ENCODE assay signal across 22 cellular contexts in genomic region chr9:135038826-135039225, GRCh38. TPM values are rescaled to one million over a fixed set of nuclear protein-coding genes. Genes with fewer than 3 reads are reported as not detected.
"Had no signal": no experiment of that assay in that cellular context is flagged by ENCODE, and none has a peak within 500 bp of the region (broad histone marks: within the 10 kb centered on the region; RNA-seq: fewer than 3 reads in every experiment).

No MANE protein-coding gene starts in this region.

- ATAC-seq: activated T-cell treated with anti-CD3 and anti-CD28 coated beads, Interleukin-2, amount 50 U/mL, for 72 hours had no signal

- H3K36me3 Mint-ChIP-seq: activated naive CD4-positive, alpha-beta T cell treated with anti-CD3 and anti-CD28 coated beads, Interleukin-2, amount 10 ng/mL, durations not matched to agents 7 days and 5 days; activated naive CD8-positive, alpha-beta T cell treated with anti-CD3 and anti-CD28 coated beads for 36 hours had no signal

- H3K4me1 Mint-ChIP-seq: activated naive CD4-positive, alpha-beta T cell treated with anti-CD3 and anti-CD28 coated beads, Interleukin-2, amount 10 ng/mL, durations not matched to agents 7 days and 5 days; activated naive CD8-positive, alpha-beta T cell treated with anti-CD3 and anti-CD28 coated beads for 36 hours had no signal

- H3K4me2 ChIP-seq: KMS-11 had no signal

- H3K27ac ChIP-seq: KMS-11, VCaP had no signal

- H3K4me3 Mint-ChIP-seq: activated naive CD4-positive, alpha-beta T cell treated with anti-CD3 and anti-CD28 coated beads, Interleukin-2, amount 10 ng/mL, durations not matched to agents 7 days and 5 days; activated naive CD8-positive, alpha-beta T cell treated with anti-CD3 and anti-CD28 coated beads for 36 hours; activated T-cell treated with anti-CD3 and anti-CD28 coated beads, Interleukin-2, amount 50 U/mL, for 72 hours had no signal

- H3K27ac Mint-ChIP-seq: activated naive CD4-positive, alpha-beta T cell treated with anti-CD3 and anti-CD28 coated beads, Interleukin-2, amount 10 ng/mL, durations not matched to agents 7 days and 5 days; activated naive CD8-positive, alpha-beta T cell treated with anti-CD3 and anti-CD28 coated beads for 36 hours; activated T-cell treated with anti-CD3 and anti-CD28 coated beads, Interleukin-2, amount 50 U/mL, for 72 hours; activated T-helper 2 cell treated with anti-CD3 and anti-CD28 coated beads, Interferon-gamma antibody, Interleukin-2, Interleukin-4, amounts not matched to agents 10 μg/mL and 5 μg/mL and 100 μg/mL, durations not matched to agents 14 hours and 24 hours and 36 hours had no signal

- H3K9ac ChIP-seq: KMS-11 had no signal

- H3K9me3 Mint-ChIP-seq: activated naive CD4-positive, alpha-beta T cell treated with anti-CD3 and anti-CD28 coated beads, Interleukin-2, amount 10 ng/mL, durations not matched to agents 7 days and 5 days; activated naive CD8-positive, alpha-beta T cell treated with anti-CD3 and anti-CD28 coated beads for 36 hours; activated T-cell treated with anti-CD3 and anti-CD28 coated beads, Interleukin-2, amount 50 U/mL, for 72 hours; activated T-helper 2 cell treated with anti-CD3 and anti-CD28 coated beads, Interferon-gamma antibody, Interleukin-2, Interleukin-4, amounts not matched to agents 10 μg/mL and 5 μg/mL and 100 μg/mL, durations not matched to agents 14 hours and 24 hours and 36 hours had no signal

- H3K27me3 Mint-ChIP-seq: activated naive CD4-positive, alpha-beta T cell treated with anti-CD3 and anti-CD28 coated beads, Interleukin-2, amount 10 ng/mL, durations not matched to agents 7 days and 5 days had no signal

- DNase-seq: activated CD4-positive, CD25-positive, alpha-beta regulatory T cell; activated gamma-delta T cell treated with Interleukin-2 at 50 U/mL for 16 hours; activated naive CD4-positive, alpha-beta T cell treated with anti-CD3 and anti-CD28 coated beads, Interleukin-2, amount 10 ng/mL, durations not matched to agents 7 days and 5 days; activated naive CD8-positive, alpha-beta T cell treated with anti-CD3 and anti-CD28 coated beads for 36 hours; activated T-cell treated with anti-CD3 and anti-CD28 coated beads, Interleukin-2, amount 50 U/mL, for 72 hours; NCI-H1092; NCI-H1417; NCI-H1694; NCI-H2029; NCI-H2107; NCI-H2171 treated with DMSO at 0.1 percent for 48 hours; NCI-H226; NCI-H526; NCI-H774; NK-92 treated with Interleukin-12 subunit alpha and Interleukin-12 subunit beta, amount 100 ng/mL, for 24 hours; SHP77 treated with DMSO at 0.1 percent for 48 hours; T-helper 2 cell; T1000 had no signal

RNA-seq across cellular contexts. Expression of gene OLFM1, which starts 48.6 kb away (rescaled TPM):
- total RNA-seq: activated naive CD8-positive, alpha-beta T cell treated with anti-CD3 and anti-CD28 coated beads for 36 hours; MCF 10A had no signal
